9 cellular contexts compared by ENCODE assay signal in genomic region chr5:2508514-2508913, GRCh38.
"Had no signal": no experiment of that assay in that cellular context is flagged by ENCODE, and none has a peak within 500 bp of the region (broad histone marks: within the 10 kb centered on the region; RNA-seq: fewer than 3 reads in every experiment).

No MANE protein-coding gene starts in this region.

- FAIRE-seq: H1, H54, HTR-8/SVneo, K562 had no signal

- ATAC-seq: GM23338, K562 had no signal

- H3K4me2 ChIP-seq: GM23338 had no signal

- H3K4me3 ChIP-seq: GM23338, K562 had no signal

- DNase-seq: H9, HCEC 1CT, IMR-90, KG1 had no signal

- H2AFZ ChIP-seq: GM23338 had no signal
